Comparison of ENCODE assay signal across 26 cellular contexts in genomic region chr21:15896501-15896900, GRCh38.
"Had no signal": no experiment of that assay in that cellular context is flagged by ENCODE, and none has a peak within 500 bp of the region (broad histone marks: within the 10 kb centered on the region; RNA-seq: fewer than 3 reads in every experiment).

No MANE protein-coding gene starts in this region.

- H3K36me3 ChIP-seq: left ventricle myocardium inferior, pancreas, prostate gland, sigmoid colon, spleen, tibial nerve, upper lobe of left lung had no signal

- H3K4me3 ChIP-seq: left ventricle myocardium inferior, lung, mucosa of descending colon, pancreas, prostate gland, sigmoid colon, spleen, tibial nerve, upper lobe of left lung had no signal

- FAIRE-seq: islet of Langerhans, pancreas, small intestine, urothelium cell line had no signal

- H3K27ac ChIP-seq: left ventricle myocardium inferior, pancreas, prostate gland, sigmoid colon, spleen, tibial nerve, upper lobe of left lung had no signal

- H3K27me3 ChIP-seq: pancreas, sigmoid colon, spleen, tibial nerve, upper lobe of left lung had no signal

- H3K4me1 ChIP-seq: pancreas, prostate gland, spleen, tibial nerve had no signal

- DNase-seq: hypothalamus; immature natural killer cell; left ventricle myocardium inferior; midbrain; mucosa of descending colon; naive thymus-derived CD4-positive, alpha-beta T cell; nucleus accumbens; pancreas; posterior cingulate gyrus; retina; right cardiac atrium; sigmoid colon; small intestine; spleen; stimulated activated CD4-positive, alpha-beta T cell treated with anti-CD3 and anti-CD28 coated beads, Interleukin-4, amount 100 ng/mL, for 24 hours; stimulated activated naive CD4-positive, alpha-beta T cell; stimulated activated naive CD8-positive, alpha-beta T cell treated with anti-CD3 and anti-CD28 coated beads, Interleukin-15, amount 100 ng/mL, for 72 hours; substantia nigra; upper lobe of left lung had no signal

- H3K27ac Mint-ChIP-seq: immature natural killer cell; natural killer cell treated with Interleukin-12 subunit alpha and Interleukin-12 subunit beta and Interleukin-15 and Interleukin-18, amount 100 ng/mL, for 72 hours; stimulated activated effector memory CD8-positive, alpha-beta T cell treated with anti-CD3 and anti-CD28 coated beads, Interleukin-12 subunit alpha, Interleukin-12 subunit beta, amount 100 ng/mL, for 72 hours had no signal

- H3K9me3 ChIP-seq: pancreas, prostate gland, sigmoid colon had no signal

- H3K27me3 Mint-ChIP-seq: stimulated activated naive CD8-positive, alpha-beta T cell treated with anti-CD3 and anti-CD28 coated beads, Interleukin-15, amount 100 ng/mL, for 72 hours had no signal

- H3K4me3 Mint-ChIP-seq: immature natural killer cell; natural killer cell treated with Interleukin-12 subunit alpha and Interleukin-12 subunit beta and Interleukin-15 and Interleukin-18, amount 100 ng/mL, for 72 hours; stimulated activated effector memory CD8-positive, alpha-beta T cell treated with anti-CD3 and anti-CD28 coated beads, Interleukin-12 subunit alpha, Interleukin-12 subunit beta, amount 100 ng/mL, for 72 hours; stimulated activated naive CD8-positive, alpha-beta T cell treated with anti-CD3 and anti-CD28 coated beads, Interleukin-15, amount 100 ng/mL, for 72 hours had no signal

- H3K4me1 Mint-ChIP-seq: immature natural killer cell; stimulated activated effector memory CD8-positive, alpha-beta T cell treated with anti-CD3 and anti-CD28 coated beads, Interleukin-12 subunit alpha, Interleukin-12 subunit beta, amount 100 ng/mL, for 72 hours; stimulated activated naive CD8-positive, alpha-beta T cell treated with anti-CD3 and anti-CD28 coated beads, Interleukin-15, amount 100 ng/mL, for 72 hours had no signal

- ATAC-seq: mucosa of descending colon; naive thymus-derived CD4-positive, alpha-beta T cell; natural killer cell treated with Interleukin-12 subunit alpha and Interleukin-12 subunit beta and Interleukin-15 and Interleukin-18, amount 100 ng/mL, for 72 hours; stimulated activated effector memory CD8-positive, alpha-beta T cell treated with anti-CD3 and anti-CD28 coated beads, Interleukin-12 subunit alpha, Interleukin-12 subunit beta, amount 100 ng/mL, for 72 hours had no signal
